2 cellular contexts compared by ENCODE assay signal in genomic region chr6:98047881-98048280, GRCh38.
TF ChIP-seq lines count a peak whose summit lies in the region.

No MANE protein-coding gene starts in this region.

TF ChIP-seq in GM23338, 12 proteins besides CTCF, POLR2A, EP300 and RAD21:
- TF ChIP-seq POLR2AphosphoS5 (IDR thresholded peaks at IDR 0.05; ENCODE audit: low read depth) (no peak), CREB1 (CRISPR knock-in tag; IDR thresholded peaks at IDR 0.05; ENCODE audit: low read depth) (no peak), JUNB (IDR thresholded peaks at IDR 0.05; ENCODE audit: unreplicated experiment) (no peak), ZNF114 (CRISPR knock-in tag; IDR thresholded peaks at IDR 0.05) (no peak), EZH2 (IDR thresholded peaks at IDR 0.05; ENCODE audit: low read depth, unreplicated experiment) (no peak), EZH2phosphoT487 (IDR thresholded peaks at IDR 0.05; ENCODE audit: unreplicated experiment) (no peak), NANOG (IDR thresholded peaks at IDR 0.05; ENCODE audit: borderline replicate concordance) (no peak), STAT1 (IDR thresholded peaks at IDR 0.05; ENCODE audit: unreplicated experiment) (no peak), ZNF331 (CRISPR knock-in tag; IDR thresholded peaks at IDR 0.05; ENCODE audit: low read depth) (no peak), REST (IDR thresholded peaks at IDR 0.05; ENCODE audit: unreplicated experiment) (no peak), ETS1 (IDR thresholded peaks at IDR 0.05) (no peak), ZNF462 (CRISPR knock-in tag; IDR thresholded peaks at IDR 0.05) (no peak)

TF ChIP-seq in H1, 55 proteins besides CTCF, POLR2A, EP300 and RAD21:
- no peak for TF ChIP-seq EZH2 (IDR thresholded peaks at IDR 0.05; ENCODE audit: low read depth, low read length, severe bottlenecking)
- TF ChIP-seq SRF (IDR thresholded peaks at IDR 0.05; ENCODE audit: low read depth, low read length): no peak
- no peak for TF ChIP-seq RFX5 (IDR thresholded peaks at IDR 0.05; ENCODE audit: borderline replicate concordance, low read depth, low read length)
- no peak for TF ChIP-seq CHD1 (IDR thresholded peaks at IDR 0.05; ENCODE audit: low read depth, low read length)
- TF ChIP-seq JUND (IDR thresholded peaks at IDR 0.05; ENCODE audit: low read length): no peak
- no peak for TF ChIP-seq CTBP2 (IDR thresholded peaks at IDR 0.05; ENCODE audit: borderline replicate concordance, insufficient read depth, insufficient read length, low read length)
- TF ChIP-seq YY1 (IDR thresholded peaks at IDR 0.05; ENCODE audit: low read depth, low read length): no peak
- no peak for TF ChIP-seq BCL11A (IDR thresholded peaks at IDR 0.05; ENCODE audit: low read depth in 2 of 2, low read length in 2 of 2)
- TF ChIP-seq, protein P1, sequence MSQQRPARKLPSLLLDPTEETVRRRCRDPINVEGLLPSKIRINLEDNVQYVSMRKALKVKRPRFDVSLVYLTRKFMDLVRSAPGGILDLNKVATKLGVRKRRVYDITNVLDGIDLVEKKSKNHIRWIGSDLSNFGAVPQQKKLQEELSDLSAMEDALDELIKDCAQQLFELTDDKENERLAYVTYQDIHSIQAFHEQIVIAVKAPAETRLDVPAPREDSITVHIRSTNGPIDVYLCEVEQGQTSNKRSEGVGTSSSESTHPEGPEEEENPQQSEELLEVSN (IDR thresholded peaks at IDR 0.05): no peak
- TF ChIP-seq KDM5A (IDR thresholded peaks at IDR 0.05; ENCODE audit: low read length): no peak
- no peak for TF ChIP-seq SIRT6 (IDR thresholded peaks at IDR 0.05; ENCODE audit: low read length)
- TF ChIP-seq SP1 (IDR thresholded peaks at IDR 0.05; ENCODE audit: low read depth, low read length): no peak
- no peak for TF ChIP-seq KDM1A (IDR thresholded peaks at IDR 0.05; ENCODE audit: borderline replicate concordance, low read length)
- TF ChIP-seq SP4 (IDR thresholded peaks at IDR 0.05; ENCODE audit: low read length): no peak
- TF ChIP-seq TAF1 (IDR thresholded peaks at IDR 0.05; ENCODE audit: low read depth, low read length): no peak
- TF ChIP-seq ATF3 (IDR thresholded peaks at IDR 0.05; ENCODE audit: insufficient read depth, low read depth, low read length): no peak
- TF ChIP-seq, protein P2, sequence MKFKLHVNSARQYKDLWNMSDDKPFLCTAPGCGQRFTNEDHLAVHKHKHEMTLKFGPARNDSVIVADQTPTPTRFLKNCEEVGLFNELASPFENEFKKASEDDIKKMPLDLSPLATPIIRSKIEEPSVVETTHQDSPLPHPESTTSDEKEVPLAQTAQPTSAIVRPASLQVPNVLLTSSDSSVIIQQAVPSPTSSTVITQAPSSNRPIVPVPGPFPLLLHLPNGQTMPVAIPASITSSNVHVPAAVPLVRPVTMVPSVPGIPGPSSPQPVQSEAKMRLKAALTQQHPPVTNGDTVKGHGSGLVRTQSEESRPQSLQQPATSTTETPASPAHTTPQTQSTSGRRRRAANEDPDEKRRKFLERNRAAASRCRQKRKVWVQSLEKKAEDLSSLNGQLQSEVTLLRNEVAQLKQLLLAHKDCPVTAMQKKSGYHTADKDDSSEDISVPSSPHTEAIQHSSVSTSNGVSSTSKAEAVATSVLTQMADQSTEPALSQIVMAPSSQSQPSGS (IDR thresholded peaks at IDR 0.05; ENCODE audit: low read length): no peak
- no peak for TF ChIP-seq CBX5 (IDR thresholded peaks at IDR 0.05; ENCODE audit: low read depth, low read length)
- no peak for TF ChIP-seq CHD2 (IDR thresholded peaks at IDR 0.05; ENCODE audit: low read length)
